ENCODE assay signal across 15 cellular contexts in the genomic region with DNA sequence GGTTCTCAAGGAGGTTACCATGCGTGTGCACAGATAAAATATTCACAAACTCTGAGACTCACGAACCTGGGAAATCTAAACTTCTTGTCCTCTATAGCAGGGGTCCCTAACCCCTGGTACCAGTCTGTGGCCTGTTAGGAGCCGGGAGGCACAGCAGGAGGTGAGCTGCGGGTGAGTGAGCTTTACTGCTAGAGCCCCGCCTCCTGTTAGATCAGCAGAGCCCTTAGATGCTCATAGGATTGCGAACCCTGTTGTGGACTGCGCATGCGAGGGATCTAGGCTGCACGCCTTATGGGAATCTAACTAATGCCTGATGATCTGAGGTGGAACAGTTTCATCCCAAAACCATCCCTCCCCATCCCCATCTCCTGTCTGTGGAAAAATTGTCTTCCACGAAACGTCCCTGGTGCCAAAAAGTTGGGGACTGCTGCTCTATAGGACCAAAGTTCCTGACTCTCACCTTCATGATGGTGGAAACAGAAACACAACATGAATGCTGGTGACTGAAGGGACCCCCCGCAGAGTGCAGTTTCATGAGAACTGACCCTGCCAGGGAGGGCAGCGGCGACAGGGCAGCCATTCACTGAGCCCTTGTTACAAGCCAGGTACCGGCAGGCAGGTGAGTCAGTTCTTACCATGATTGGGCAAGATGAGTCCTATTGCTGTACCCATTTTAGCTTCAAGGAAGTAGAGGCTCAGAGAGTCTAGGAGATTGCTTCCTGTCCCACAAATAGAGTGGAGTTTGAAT.
"Had no signal": no experiment of that assay in that cellular context is flagged by ENCODE, and none has a peak within 500 bp of the region (broad histone marks: within the 10 kb centered on the region; RNA-seq: fewer than 3 reads in every experiment).

No MANE protein-coding gene starts in this region.

- ATAC-seq: activated naive CD4-positive, alpha-beta T cell treated with anti-CD3 and anti-CD28 coated beads, Interleukin-2, amount 50 U/mL, for 72 hours; esophagus mucosa; pancreas had no signal

- H3K4me2 ChIP-seq: SK-N-SH had no signal

- H3K4me1 ChIP-seq: pancreas had no signal

- H3K27me3 ChIP-seq: pancreas, tibial artery had no signal

- H3K27me3 Mint-ChIP-seq: memory B cell had no signal

- H3K36me3 Mint-ChIP-seq: activated naive CD4-positive, alpha-beta T cell treated with anti-CD3 and anti-CD28 coated beads, Interleukin-2, amount 50 U/mL, for 72 hours; brain; memory B cell had no signal

- H3K27ac ChIP-seq: left ventricle myocardium inferior, pancreas, tibial artery had no signal

- H3K9me3 ChIP-seq: left ventricle myocardium inferior, pancreas, tibial artery had no signal

- H3K4me3 ChIP-seq: left ventricle myocardium inferior, pancreas, tibial artery had no signal

- H3K27ac Mint-ChIP-seq: activated B cell treated with CpG ODN at 0.5 μM for 24 hours; activated CD4-positive, alpha-beta T cell treated with anti-CD3 and anti-CD28 coated beads, Interleukin-2, amount 10 ng/mL, durations not matched to agents 24 days and 14 days; memory B cell; T-helper 1 cell treated with Interleukin-12 subunit alpha and Interleukin-12 subunit beta and Interleukin-4 antibody, amounts not matched to agents 30 μg/mL and 1 μg/mL, for 36 hours had no signal

- H3K9ac ChIP-seq: SK-N-SH had no signal

- H3K36me3 ChIP-seq: left ventricle myocardium inferior, pancreas, tibial artery had no signal

- H3K4me1 Mint-ChIP-seq: activated B cell treated with CpG ODN at 0.5 μM for 24 hours; activated CD4-positive, alpha-beta T cell treated with anti-CD3 and anti-CD28 coated beads, Interleukin-2, amount 10 ng/mL, durations not matched to agents 24 days and 14 days; memory B cell had no signal

- DNase-seq: activated B cell treated with CpG ODN at 0.5 μM for 24 hours; activated CD4-positive, alpha-beta T cell treated with anti-CD3 and anti-CD28 coated beads, Interleukin-2, amount 10 ng/mL, durations not matched to agents 24 days and 14 days; amniotic stem cell; cerebellar nuclear complex; glutamatergic neuron; left ventricle myocardium inferior; SK-N-SH; tibial artery had no signal

- H3K9me3 Mint-ChIP-seq: activated CD4-positive, alpha-beta T cell treated with anti-CD3 and anti-CD28 coated beads, Interleukin-2, amount 10 ng/mL, durations not matched to agents 24 days and 14 days; activated naive CD4-positive, alpha-beta T cell treated with anti-CD3 and anti-CD28 coated beads, Interleukin-2, amount 50 U/mL, for 72 hours; neural crest cell; T-helper 1 cell treated with Interleukin-12 subunit alpha and Interleukin-12 subunit beta and Interleukin-4 antibody, amounts not matched to agents 30 μg/mL and 1 μg/mL, for 36 hours had no signal

- H3K4me3 Mint-ChIP-seq: activated B cell treated with CpG ODN at 0.5 μM for 24 hours; activated CD4-positive, alpha-beta T cell treated with anti-CD3 and anti-CD28 coated beads, Interleukin-2, amount 10 ng/mL, durations not matched to agents 24 days and 14 days; brain; memory B cell; neural crest cell; T-helper 1 cell treated with Interleukin-12 subunit alpha and Interleukin-12 subunit beta and Interleukin-4 antibody, amounts not matched to agents 30 μg/mL and 1 μg/mL, for 36 hours had no signal
